Comparison of ENCODE assay signal across 8 cellular contexts in genomic region chr19:1101337-1101698, GRCh38. TPM values are rescaled to one million over a fixed set of nuclear protein-coding genes. Genes with fewer than 3 reads are reported as not detected.
A peak's percentile ranks its signal among the peaks of the same experiment; 100 is the strongest.
DNase-seq lines count a peak whose midpoint lies in the region; ATAC-seq, FAIRE-seq and TF ChIP-seq lines count a peak whose summit lies in the region.

No MANE protein-coding gene starts in this region.

- peaks cover 0 to 3% of the 10 kb centered on the region in 2 donors for H3K36me3 ChIP-seq in adrenal gland (replicated peaks in 1 of 2)
- H3K36me3 ChIP-seq in lung (ENCODE audit: control insufficient read depth in 2 of 2, insufficient read depth in 2 of 2, low read length in 2 of 2): peaks cover 0 to 11% of the 10 kb centered on the region in 2 donors
- peaks cover 0 to 6% (median 1%) of the 10 kb centered on the region in 3 donors for H3K36me3 ChIP-seq in tibial nerve

- ATAC-seq in lung (ENCODE audit: insufficient read depth, low FRiP score): no peak
- ATAC-seq in HG03439 (IDR thresholded peaks at IDR 0.05; ENCODE audit: unreplicated experiment): no peak

- TF ChIP-seq CTCF in adrenal gland (IDR thresholded peaks at IDR 0.05): no peak
- TF ChIP-seq CTCF in lung (IDR thresholded peaks at IDR 0.05; ENCODE audit: control extremely low read depth, extremely low read depth): no peak
- TF ChIP-seq CTCF in tibial nerve (IDR thresholded peaks at IDR 0.05): no peak

- H3K27me3 Mint-ChIP-seq in activated CD4-positive, alpha-beta T cell treated with anti-CD3 and anti-CD28 coated beads, Interleukin-2, amount 10 ng/mL, durations not matched to agents 7 days and 5 days: no peaks in the 10 kb centered on the region

- CTCF ChIA-PET in activated CD4-positive, alpha-beta T cell treated with anti-CD3 and anti-CD28 coated beads, Interleukin-2, amount 10 ng/mL, durations not matched to agents 7 days and 5 days (lab: Charles Lee): interaction anchor here (1.0 to 1.9 kb wide), 3 partner anchors 12 to 98 kb away, joined by 3 to 8 read pairs (median 3); no protein-coding TSS in a partner anchor

- TF ChIP-seq EP300 in tibial nerve (IDR thresholded peaks at IDR 0.05): no peak

- H3K4me1 ChIP-seq in adrenal gland (replicated peaks in 1 of 2) (peaks cover 35 to 47% of the 10 kb centered on the region in 2 donors), lung (ENCODE audit: control insufficient read depth in 2 of 2, insufficient read depth in 2 of 2, low read length in 2 of 2) (peaks cover 6 to 28% of the 10 kb centered on the region in 2 donors), tibial nerve (peaks cover 0 to 77% (median 64%) of the 10 kb centered on the region in 4 donors)

- POLR2A ChIA-PET in activated CD4-positive, alpha-beta T cell treated with anti-CD3 and anti-CD28 coated beads, Interleukin-2, amount 10 ng/mL, durations not matched to agents 7 days and 5 days (lab: Charles Lee): no interaction called here

- DNase-seq in activated CD4-positive, alpha-beta T cell treated with anti-CD3 and anti-CD28 coated beads, Interleukin-2, amount 10 ng/mL, durations not matched to agents 7 days and 5 days: no peak
- no peak for DNase-seq in activated CD4-positive, alpha-beta T cell treated with anti-CD3 and anti-CD28 coated beads, Interleukin-2, amount 50 U/mL, for 48 hours
- DNase-seq in adrenal gland (peak in 5 of 7 donors; percentile 58 to 81 (median 65)), lung (ENCODE audit: low spot score) (peak; percentile 72), tibial nerve (ENCODE audit: low spot score in 2 of 2) (peak in 1 of 2 donors; percentile 48), NCI-H748 (lab: John Stamatoyannopoulos, UW; ENCODE audit: unreplicated experiment) (no peak), frontal cortex (ENCODE audit: low spot score in 2 of 2) (no peak)

- H3K27me3 ChIP-seq in adrenal gland: no peaks in the 10 kb centered on the region
- H3K27me3 ChIP-seq in lung (ENCODE audit: control insufficient read depth, insufficient read depth): no peaks in the 10 kb centered on the region
- no peaks in the 10 kb centered on the region for H3K27me3 ChIP-seq in tibial nerve

- H3K27ac Mint-ChIP-seq in activated CD4-positive, alpha-beta T cell treated with anti-CD3 and anti-CD28 coated beads, Interleukin-2, amount 10 ng/mL, durations not matched to agents 7 days and 5 days: peak overlapping the region; percentile 85

- peak overlapping the region; percentile 41 for H3K4me3 Mint-ChIP-seq in activated CD4-positive, alpha-beta T cell treated with anti-CD3 and anti-CD28 coated beads, Interleukin-2, amount 10 ng/mL, durations not matched to agents 7 days and 5 days

- H3K4me1 Mint-ChIP-seq in activated CD4-positive, alpha-beta T cell treated with anti-CD3 and anti-CD28 coated beads, Interleukin-2, amount 10 ng/mL, durations not matched to agents 7 days and 5 days: peaks cover 60% of the 10 kb centered on the region

- H3K36me3 Mint-ChIP-seq in activated CD4-positive, alpha-beta T cell treated with anti-CD3 and anti-CD28 coated beads, Interleukin-2, amount 10 ng/mL, durations not matched to agents 7 days and 5 days (ENCODE audit: low read depth): peaks cover 10% of the 10 kb centered on the region

- H3K4me3 ChIP-seq in adrenal gland (peak overlapping the region in 1 of 4 donors; percentile 25), lung (no peak overlapping the region), tibial nerve (peak overlapping the region in 1 of 4 donors; percentile 0)

- no peaks in the 10 kb centered on the region for H3K9me3 ChIP-seq in adrenal gland (replicated peaks in 1 of 3)
- peaks cover 0 to 3% of the 10 kb centered on the region in 2 donors for H3K9me3 ChIP-seq in lung (ENCODE audit: control insufficient read depth in 2 of 2, insufficient read depth in 1 of 2, low read length in 1 of 2)
- H3K9me3 ChIP-seq in tibial nerve: no peaks in the 10 kb centered on the region

- 9 to 18% (median 16%) methylated on average over 4 to 9 of the region's 9 CpGs for WGBS in adrenal gland, 4 donors
- 3 to 4% methylated on average over 9 of the region's 9 CpGs for WGBS in lung, 2 donors
- 13 to 17% methylated on average over 7 to 9 of the region's 9 CpGs for WGBS in tibial nerve, 2 donors

- FAIRE-seq in frontal cortex (lab: Jason Lieb, UNC): no peak

- TF ChIP-seq POLR2A in adrenal gland (IDR thresholded peaks at IDR 0.05) (no peak), tibial nerve (IDR thresholded peaks at IDR 0.05) (no peak)

- intact Hi-C loops in adrenal gland (cut with DNase I): no loop called here

- H3K9me3 Mint-ChIP-seq in activated CD4-positive, alpha-beta T cell treated with anti-CD3 and anti-CD28 coated beads, Interleukin-2, amount 10 ng/mL, durations not matched to agents 7 days and 5 days: peaks cover 8% of the 10 kb centered on the region

- H3K27ac ChIP-seq in adrenal gland (peak overlapping the region; percentile 92 to 99 (median 98)), lung (ENCODE audit: low read depth in 1 of 2, low read length in 1 of 2) (peak overlapping the region; percentile 92), tibial nerve (peak overlapping the region; percentile 91 to 99 (median 94))

RNA-seq across cellular contexts. Expression of gene GPX4, which starts 2.5 kb away (rescaled TPM):
- 100 to 1,000 TPM; 106 to 114 TPM for total RNA-seq in activated CD4-positive, alpha-beta T cell treated with anti-CD3 and anti-CD28 coated beads, Interleukin-2, amount 10 ng/mL, durations not matched to agents 7 days and 5 days
- total RNA-seq in adrenal gland (1,000 to 10,000 TPM in 1 of 8 donors, 100 to 1,000 TPM in 7; 385 to 1,424 (median 704) TPM), lung (100 to 1,000 TPM in 1 of 2 donors, 10 to 100 TPM in 1; 91.6 to 365 TPM), tibial nerve (100 to 1,000 TPM; 337 to 518 (median 493) TPM), frontal cortex (150 TPM)
- polyA plus RNA-seq in adrenal gland (1,000 to 10,000 TPM in 2 of 3 donors, 100 to 1,000 TPM in 1; 420 to 1,267 (median 1,035) TPM), lung (1,000 to 10,000 TPM in 1 of 2 donors, 100 to 1,000 TPM in 1; 566 to 1,031 TPM)

RNA-seq across cellular contexts. Expression of gene POLR2E, which starts 6.1 kb away (rescaled TPM):
- 100 to 1,000 TPM; 120 to 133 TPM for total RNA-seq in activated CD4-positive, alpha-beta T cell treated with anti-CD3 and anti-CD28 coated beads, Interleukin-2, amount 10 ng/mL, durations not matched to agents 7 days and 5 days
- total RNA-seq in adrenal gland: 100 to 1,000 TPM in 7 of 8 donors, 10 to 100 TPM in 1; 94.0 to 231 (median 171) TPM
- 100 to 1,000 TPM in 2 of 3 donors, 10 to 100 TPM in 1; 74.7 to 132 (median 109) TPM for polyA plus RNA-seq in adrenal gland
- total RNA-seq in lung: 100 to 1,000 TPM in 1 of 2 donors, 10 to 100 TPM in 1; 78.4 to 188 TPM
- polyA plus RNA-seq in lung: 100 to 1,000 TPM; 120 to 196 TPM
- 100 to 1,000 TPM in 3 of 4 donors, 10 to 100 TPM in 1; 81.6 to 136 (median 121) TPM for total RNA-seq in tibial nerve
- total RNA-seq in frontal cortex: 35.5 TPM

RNA-seq across cellular contexts. Expression of gene ARHGAP45, which starts 34.4 kb away (rescaled TPM):
- total RNA-seq in activated CD4-positive, alpha-beta T cell treated with anti-CD3 and anti-CD28 coated beads, Interleukin-2, amount 10 ng/mL, durations not matched to agents 7 days and 5 days: 100 to 1,000 TPM; 487 to 570 TPM
- total RNA-seq in adrenal gland (10 to 100 TPM; 18.8 to 74.3 (median 34.8) TPM), lung (10 to 100 TPM; 23.8 to 86.4 TPM), tibial nerve (10 to 100 TPM; 28.4 to 66.9 (median 38.6) TPM), frontal cortex (1.2 TPM)
- polyA plus RNA-seq in adrenal gland (10 to 100 TPM in 2 of 3 donors, 1 to 10 TPM in 1; 1.6 to 75.4 (median 30.2) TPM), lung (100 to 1,000 TPM in 1 of 2 donors, 10 to 100 TPM in 1; 75.4 to 117 TPM)

Comparison
In these comparisons a context has a peak if more than half of its experiments do, and no peak if none do; other contexts are left out.
1. DNase-seq: peak in adrenal gland (5 of 7) and lung (single experiment); none in activated CD4-positive, alpha-beta T cell treated with anti-CD3 and anti-CD28 coated beads, Interleukin-2, amount 10 ng/mL, durations not matched to agents 7 days and 5 days (single experiment), activated CD4-positive, alpha-beta T cell treated with anti-CD3 and anti-CD28 coated beads, Interleukin-2, amount 50 U/mL, for 48 hours (0 of 2), NCI-H748 (single experiment) and frontal cortex (0 of 2).
2. Peak in every context shown above with its lines, with median percentiles within 50 percentile points of each other: H3K27ac ChIP-seq.